In the genomic region with DNA sequence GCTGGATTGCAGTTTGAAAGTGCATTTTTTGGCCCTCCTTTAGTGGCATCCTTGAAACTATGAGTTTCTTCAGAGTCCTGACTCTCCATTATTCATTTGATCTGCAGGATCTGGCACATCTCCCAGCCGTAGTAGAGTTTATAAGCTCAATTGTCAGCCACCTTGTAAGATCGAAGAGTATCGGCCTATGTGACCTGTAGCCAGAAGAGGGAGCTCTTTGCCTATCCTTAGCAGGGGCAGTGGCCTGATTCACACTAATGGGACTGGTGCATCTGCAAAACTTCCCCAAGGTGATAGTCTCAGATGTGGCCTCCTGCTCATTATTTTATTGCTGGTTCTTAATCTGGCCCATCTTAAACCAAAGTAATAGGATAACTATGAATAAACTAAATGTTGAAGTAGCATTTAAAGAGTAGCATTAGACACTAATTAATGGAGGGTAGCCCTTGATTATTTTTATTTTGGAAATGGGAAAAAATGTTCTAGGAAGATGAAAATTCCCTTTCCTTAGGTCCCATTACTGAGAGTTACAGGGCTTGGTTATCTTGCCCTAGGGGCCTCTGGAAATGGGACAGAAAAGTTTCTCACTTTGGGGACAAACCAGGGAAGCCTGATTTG, we compare ENCODE assay signal across 8 cellular contexts. TPM values are rescaled to one million over a fixed set of nuclear protein-coding genes. Genes with fewer than 3 reads are reported as not detected.
DNase-seq lines count a peak whose midpoint lies in the region; ATAC-seq, FAIRE-seq and TF ChIP-seq lines count a peak whose summit lies in the region.

No MANE protein-coding gene starts in this region.

- TF ChIP-seq CTCF in astrocyte (IDR thresholded peaks at IDR 0.05; ENCODE audit: insufficient read depth, low read depth, low read length) = peak; percentile 64

- no peaks in the 10 kb centered on the region for H3K27me3 ChIP-seq in astrocyte (ENCODE audit: insufficient read depth, low read length)

- no peaks in the 10 kb centered on the region for H3K9me3 ChIP-seq in astrocyte (ENCODE audit: insufficient read depth, low read depth, low read length)

- DNase-seq in activated CD8-positive, alpha-beta memory T cell treated with anti-CD3 and anti-CD28 coated beads for 1 hour (ENCODE audit: extremely low read depth in 1 of 2, low read depth in 1 of 2) = peak; percentile 16 to 33
- no peak for DNase-seq in activated CD8-positive, alpha-beta memory T cell treated with anti-CD3 and anti-CD28 coated beads, Interleukin-2, amount 50 U/mL, for 48 hours
- DNase-seq in NCI-H1092 treated with DMSO at 0.1 percent for 48 hours (lab: John Stamatoyannopoulos, UW) (peak; percentile 69), T follicular helper cell (ENCODE audit: low read depth) (peak; percentile 51), astrocyte (ENCODE audit: low read depth) (peak; percentile 38), iPS-NIHi11 (ENCODE audit: low spot score) (peak; percentile 82)
- peak; percentile 24 to 27 for DNase-seq in stimulated activated CD4-positive, alpha-beta T cell treated with anti-CD3 and anti-CD28 coated beads, Interleukin-1b, Interleukin-23, amount 100 ng/mL, for 1 hour (ENCODE audit: low read depth in 2 of 2)

- no peak overlapping the region for H3K4me2 ChIP-seq in astrocyte (ENCODE audit: low read length)

- H3K27me3 Mint-ChIP-seq in astrocyte (ENCODE audit: low read depth, unreplicated experiment) = no peaks in the 10 kb centered on the region

- H3K4me1 Mint-ChIP-seq in astrocyte (ENCODE audit: low read depth, unreplicated experiment) = peaks cover 4% of the 10 kb centered on the region

- H3K27ac ChIP-seq in astrocyte (ENCODE audit: low read depth, low read length) = no peak overlapping the region

- no peak overlapping the region for H3K4me3 ChIP-seq in astrocyte (ENCODE audit: insufficient read depth, low read depth, low read length)

- H2AFZ ChIP-seq in astrocyte (ENCODE audit: low read depth, low read length) = no peak overlapping the region

- no peaks in the 10 kb centered on the region for H3K79me2 ChIP-seq in astrocyte (ENCODE audit: insufficient read depth, low read length)

- no peak overlapping the region for H3K27ac Mint-ChIP-seq in astrocyte (ENCODE audit: unreplicated experiment)

- no peaks in the 10 kb centered on the region for H3K9me3 Mint-ChIP-seq in astrocyte (ENCODE audit: unreplicated experiment)

- H3K4me1 ChIP-seq in astrocyte (ENCODE audit: insufficient read depth, low read length) = peaks cover 2% of the 10 kb centered on the region

- peak; percentile 32 for FAIRE-seq in astrocyte (lab: Jason Lieb, UNC)

- peaks cover 19% of the 10 kb centered on the region for H3K36me3 ChIP-seq in astrocyte (ENCODE audit: insufficient read depth, low read length)

- H3K4me3 Mint-ChIP-seq in astrocyte (ENCODE audit: unreplicated experiment) = no peak overlapping the region

- no peak overlapping the region for H3K9ac ChIP-seq in astrocyte (ENCODE audit: low read length)

- H3K36me3 Mint-ChIP-seq in astrocyte (ENCODE audit: low read depth, unreplicated experiment) = peaks cover 29% of the 10 kb centered on the region

- no peaks in the 10 kb centered on the region for H4K20me1 ChIP-seq in astrocyte (ENCODE audit: insufficient read depth, low read length)

- ATAC-seq in HG02759 (IDR thresholded peaks at IDR 0.05; ENCODE audit: unreplicated experiment) = peak; percentile 49

RNA-seq across cellular contexts. Expression of a gene that starts 21.2 kb away (rescaled TPM):
- not detected in 2 replicates for total RNA-seq in astrocyte

RNA-seq across cellular contexts. Expression of a gene that starts 25.7 kb away (rescaled TPM):
- 21.3 and 21.9 TPM in 2 replicates for total RNA-seq in astrocyte
